In genomic region chr2:208221873-208222272, GRCh38 we compare ENCODE assay signal across 1 cellular context.
A peak's percentile ranks its signal among the peaks of the same experiment; 100 is the strongest.
TF ChIP-seq lines count a peak whose summit lies in the region.
"Not testable (repeated sequence)": the region's sequence is repeated elsewhere in the genome, so short reads cannot be mapped to it uniquely, and the experiment has no call there.

No MANE protein-coding gene starts in this region.

TF ChIP-seq in K562, 482 proteins besides CTCF, POLR2A, EP300 and RAD21:
- peak; percentile 46 for TF ChIP-seq CBFA2T3 (IDR thresholded peaks at IDR 0.05)
- TF ChIP-seq ZNF592 (IDR thresholded peaks at IDR 0.05), result peak; percentile 71
- 0 out of 2 replicates have a peak, but pooled peaks have one; percentile 12 for TF ChIP-seq NCOR1 (IDR thresholded peaks at IDR 0.05)
- TF ChIP-seq HMBOX1 (IDR thresholded peaks at IDR 0.05), result 0 out of 2 replicates have a peak, but pooled peaks have one; percentile 18
- TF ChIP-seq CREB3 (tag; conservative IDR thresholded peaks at IDR 0.05; ENCODE audit: low read depth), result 0 out of 2 replicates have a peak, but pooled peaks have one; percentile 16
- TF ChIP-seq ETV1 (tag; conservative IDR thresholded peaks at IDR 0.05; ENCODE audit: low read depth), result 0 out of 2 replicates have a peak, but pooled peaks have one; percentile 28
- peak; percentile 37 for TF ChIP-seq MGA (IDR thresholded peaks at IDR 0.05)
- TF ChIP-seq L3MBTL2 (IDR thresholded peaks at IDR 0.05), result peak; percentile 23; the same call in 1 of the 2 replicates
- TF ChIP-seq PKNOX1 (IDR thresholded peaks at IDR 0.05), result 0 out of 2 replicates have a peak, but pooled peaks have one; percentile 3
- TF ChIP-seq CXXC5 (CRISPR knock-in tag; IDR thresholded peaks at IDR 0.05), result peak; percentile 34; the same call in 1 of the 2 replicates
- peak; percentile 51; the same call in 1 of the 2 replicates for TF ChIP-seq MECOM (CRISPR knock-in tag; IDR thresholded peaks at IDR 0.05)
- not testable (repeated sequence) for TF ChIP-seq ATF1 (CRISPR knock-in tag; IDR thresholded peaks at IDR 0.05)
- TF ChIP-seq ATF1 (tag; IDR thresholded peaks at IDR 0.05), result 0 out of 2 replicates have a peak, but pooled peaks have one; percentile 21
TF ChIP-seq in K562: peak in this region for 12; not testable (repeated sequence) for 470.
